In genomic region chr13:40026174-40026585, GRCh38 we compare ENCODE assay signal across 8 cellular contexts.
DNase-seq lines count a peak whose midpoint lies in the region; ATAC-seq lines count a peak whose summit lies in the region.

No MANE protein-coding gene starts in this region.

- peaks cover 2% of the 10 kb centered on the region for H3K27me3 Mint-ChIP-seq in activated naive CD4-positive, alpha-beta T cell treated with anti-CD3 and anti-CD28 coated beads for 36 hours (ENCODE audit: low read depth)

- H3K4me1 Mint-ChIP-seq in activated naive CD4-positive, alpha-beta T cell treated with anti-CD3 and anti-CD28 coated beads for 36 hours (ENCODE audit: low read depth): peaks cover 33% of the 10 kb centered on the region

- H3K4me3 Mint-ChIP-seq in activated naive CD4-positive, alpha-beta T cell treated with anti-CD3 and anti-CD28 coated beads for 36 hours: no peak overlapping the region

- DNase-seq in activated naive CD4-positive, alpha-beta T cell treated with anti-CD3 and anti-CD28 coated beads for 36 hours: peak; percentile 82
- peak; percentile 40 to 69 for DNase-seq in stimulated activated CD8-positive, alpha-beta memory T cell treated with anti-CD3 and anti-CD28 coated beads, Interleukin-7, amount 100 ng/mL, for 48 hours (ENCODE audit: extremely low read depth in 1 of 2, low read depth in 1 of 2)
- DNase-seq in left colon (no peak), GDM1 (lab: John Stamatoyannopoulos, UW) (no peak), NCI-H1436 (lab: John Stamatoyannopoulos, UW) (no peak), kidney glomerular epithelial cell (lab: John Stamatoyannopoulos, UW) (no peak)

- H3K9me3 Mint-ChIP-seq in activated naive CD4-positive, alpha-beta T cell treated with anti-CD3 and anti-CD28 coated beads for 36 hours: no peaks in the 10 kb centered on the region

- CTCF ChIA-PET in activated naive CD4-positive, alpha-beta T cell treated with anti-CD3 and anti-CD28 coated beads for 36 hours (lab: Charles Lee): interaction anchor here (1.0 to 4.6 kb wide), 3 partner anchors 42 to 656 kb away, joined by 3 to 14 read pairs (median 5); no protein-coding TSS in a partner anchor

- peak; percentile 95 for ATAC-seq in GM21367 (IDR thresholded peaks at IDR 0.05; ENCODE audit: unreplicated experiment)
- peak; percentile 92 for ATAC-seq in HG03521 (IDR thresholded peaks at IDR 0.05; ENCODE audit: unreplicated experiment)
- no peak for ATAC-seq in left colon

- H3K36me3 Mint-ChIP-seq in activated naive CD4-positive, alpha-beta T cell treated with anti-CD3 and anti-CD28 coated beads for 36 hours (ENCODE audit: low read depth): no peaks in the 10 kb centered on the region

- H3K27ac Mint-ChIP-seq in activated naive CD4-positive, alpha-beta T cell treated with anti-CD3 and anti-CD28 coated beads for 36 hours: no peak overlapping the region

- intact Hi-C loops in activated naive CD4-positive, alpha-beta T cell treated with anti-CD3 and anti-CD28 coated beads for 36 hours (cut with micrococcal nuclease): loop anchor here (1.0 to 10.0 kb wide), 14 partner anchors 27 to 969 kb away; no protein-coding TSS in a partner anchor
- intact Hi-C loops in left colon (cut with DNase I, micrococcal nuclease): no loop called here

Comparison
In these comparisons a context has a peak if more than half of its experiments do, and no peak if none do; other contexts are left out.
1. DNase-seq: peak in activated naive CD4-positive, alpha-beta T cell treated with anti-CD3 and anti-CD28 coated beads for 36 hours (single experiment) and stimulated activated CD8-positive, alpha-beta memory T cell treated with anti-CD3 and anti-CD28 coated beads, Interleukin-7, amount 100 ng/mL, for 48 hours (2 of 2); none in left colon (0 of 2), GDM1 (single experiment), NCI-H1436 (single experiment) and kidney glomerular epithelial cell (single experiment).